ENCODE assay signal across 8 cellular contexts in the genomic region with DNA sequence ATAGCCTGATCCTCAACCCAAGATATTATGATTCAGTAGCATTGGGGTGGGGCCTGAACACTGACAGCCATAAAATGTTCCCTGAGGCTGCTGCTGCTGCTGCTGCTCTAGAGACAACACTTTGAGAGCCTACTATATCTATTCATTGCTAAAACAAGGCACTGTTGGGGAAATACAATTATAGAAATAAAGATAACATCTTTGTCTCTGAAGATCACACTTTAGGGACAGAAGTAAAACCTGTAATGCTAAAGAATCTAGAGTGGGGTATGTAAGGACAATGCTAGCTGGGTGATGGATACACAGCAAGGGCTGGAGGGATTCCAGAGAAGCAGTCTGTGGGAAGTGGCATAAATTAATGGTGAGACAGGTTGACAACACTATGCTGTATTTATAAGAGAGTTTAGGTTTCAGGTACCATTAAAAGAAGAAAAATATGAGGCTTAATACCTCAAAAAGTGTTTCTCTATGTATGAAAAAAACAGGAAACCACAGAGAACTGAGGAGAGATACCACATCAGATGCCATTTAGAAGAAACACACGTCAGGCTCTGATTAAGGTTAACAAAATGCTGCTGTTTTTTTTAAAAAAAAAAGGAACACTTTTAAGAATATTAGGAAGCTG.
DNase-seq lines count a peak whose midpoint lies in the region; ATAC-seq and TF ChIP-seq lines count a peak whose summit lies in the region.

No MANE protein-coding gene starts in this region.

- peaks cover 72% of the 10 kb centered on the region for H3K4me1 Mint-ChIP-seq in activated CD8-positive, alpha-beta memory T cell treated with anti-CD3 and anti-CD28 coated beads, Interleukin-2, amount 10 ng/mL, durations not matched to agents 7 days and 5 days
- H3K4me1 Mint-ChIP-seq in activated naive CD8-positive, alpha-beta T cell treated with anti-CD3 and anti-CD28 coated beads, Interleukin-2, amount 50 U/mL, for 24 hours: peaks cover 94% of the 10 kb centered on the region
- H3K4me1 Mint-ChIP-seq in WTC11: peaks cover 14% of the 10 kb centered on the region

- peak; percentile 81 for ATAC-seq in activated CD8-positive, alpha-beta memory T cell treated with anti-CD3 and anti-CD28 coated beads, Interleukin-2, amount 10 ng/mL, durations not matched to agents 7 days and 5 days
- ATAC-seq in activated naive CD8-positive, alpha-beta T cell treated with anti-CD3 and anti-CD28 coated beads, Interleukin-2, amount 50 U/mL, for 24 hours: peak; percentile 87
- ATAC-seq in GM19467 (IDR thresholded peaks at IDR 0.05; ENCODE audit: unreplicated experiment): no peak
- no peak for ATAC-seq in WTC11

- H3K4me3 ChIP-seq in Karpas-422 (ENCODE audit: low read length): no peak overlapping the region

- peak overlapping the region; percentile 47 for H3K4me3 Mint-ChIP-seq in activated CD8-positive, alpha-beta memory T cell treated with anti-CD3 and anti-CD28 coated beads, Interleukin-2, amount 10 ng/mL, durations not matched to agents 7 days and 5 days
- peak overlapping the region; percentile 72 for H3K4me3 Mint-ChIP-seq in activated naive CD8-positive, alpha-beta T cell treated with anti-CD3 and anti-CD28 coated beads, Interleukin-2, amount 50 U/mL, for 24 hours
- no peak overlapping the region for H3K4me3 Mint-ChIP-seq in WTC11

- H3K4me2 ChIP-seq in Karpas-422 (ENCODE audit: low read depth, low read length, poor library complexity, severe bottlenecking): no peak overlapping the region

- H3K9ac ChIP-seq in Karpas-422 (ENCODE audit: low read length): no peak overlapping the region

- H3K27ac ChIP-seq in Karpas-422 (ENCODE audit: low read length): peak overlapping the region; percentile 50

- peaks cover 2% of the 10 kb centered on the region for H3K9me3 Mint-ChIP-seq in activated CD8-positive, alpha-beta memory T cell treated with anti-CD3 and anti-CD28 coated beads, Interleukin-2, amount 10 ng/mL, durations not matched to agents 7 days and 5 days (ENCODE audit: low read depth)
- H3K9me3 Mint-ChIP-seq in activated naive CD8-positive, alpha-beta T cell treated with anti-CD3 and anti-CD28 coated beads, Interleukin-2, amount 50 U/mL, for 24 hours: no peaks in the 10 kb centered on the region
- H3K9me3 Mint-ChIP-seq in WTC11: no peaks in the 10 kb centered on the region

- H3K79me2 ChIP-seq in Karpas-422 (ENCODE audit: low read length): peaks cover 89% of the 10 kb centered on the region

- CTCF ChIA-PET in activated CD8-positive, alpha-beta memory T cell treated with anti-CD3 and anti-CD28 coated beads, Interleukin-2, amount 10 ng/mL, durations not matched to agents 7 days and 5 days (lab: Charles Lee): interaction anchor here (1.3 kb wide), 1 partner anchor 18 kb away, joined by 3 read pairs; no protein-coding TSS in a partner anchor
- CTCF ChIA-PET in WTC11 (lab: Charles Lee): no interaction called here

- H4K20me1 ChIP-seq in Karpas-422 (ENCODE audit: insufficient read depth, low read depth, low read length): no peaks in the 10 kb centered on the region

- no peaks in the 10 kb centered on the region for H3K27me3 ChIP-seq in Karpas-422 (ENCODE audit: low read length)

- H2AFZ ChIP-seq in Karpas-422 (ENCODE audit: low read length): no peak overlapping the region

- no peaks in the 10 kb centered on the region for H3K9me3 ChIP-seq in Karpas-422 (ENCODE audit: low read length)

- TF ChIP-seq CTCF in WTC11 (IDR thresholded peaks at IDR 0.05): no peak

- DNase-seq in activated CD8-positive, alpha-beta memory T cell treated with anti-CD3 and anti-CD28 coated beads, Interleukin-2, amount 10 ng/mL, durations not matched to agents 7 days and 5 days: peak; percentile 70
- DNase-seq in activated CD8-positive, alpha-beta memory T cell treated with anti-CD3 and anti-CD28 coated beads for 24 hours: no peak
- no peak for DNase-seq in Karpas-422
- DNase-seq in activated naive CD8-positive, alpha-beta T cell treated with anti-CD3 and anti-CD28 coated beads, Interleukin-2, amount 50 U/mL, for 24 hours: peak; percentile 29
- peak; percentile 15 for DNase-seq in renal cortical epithelial cell (ENCODE audit: low read depth)
- DNase-seq in COLO668 (lab: John Stamatoyannopoulos, UW; ENCODE audit: unreplicated experiment): no peak
- no peak for DNase-seq in WTC11 (ENCODE audit: low spot score)

- peaks cover 76% of the 10 kb centered on the region for H3K4me1 ChIP-seq in Karpas-422 (ENCODE audit: low read length)

- no peaks in the 10 kb centered on the region for H3K9me2 ChIP-seq in Karpas-422 (replicated peaks; ENCODE audit: insufficient read depth, low read length)

- peaks cover 39% of the 10 kb centered on the region for H3K36me3 Mint-ChIP-seq in activated CD8-positive, alpha-beta memory T cell treated with anti-CD3 and anti-CD28 coated beads, Interleukin-2, amount 10 ng/mL, durations not matched to agents 7 days and 5 days
- H3K36me3 Mint-ChIP-seq in activated naive CD8-positive, alpha-beta T cell treated with anti-CD3 and anti-CD28 coated beads, Interleukin-2, amount 50 U/mL, for 24 hours (ENCODE audit: low read depth): peaks cover 47% of the 10 kb centered on the region
- peaks cover under 1% of the 10 kb centered on the region; the same call in 1 of the 2 replicates for H3K36me3 Mint-ChIP-seq in WTC11

- H3K36me3 ChIP-seq in Karpas-422 (ENCODE audit: insufficient read depth, low read length): peaks cover 15% of the 10 kb centered on the region

- no peaks in the 10 kb centered on the region for H3K27me3 Mint-ChIP-seq in activated CD8-positive, alpha-beta memory T cell treated with anti-CD3 and anti-CD28 coated beads, Interleukin-2, amount 10 ng/mL, durations not matched to agents 7 days and 5 days
- H3K27me3 Mint-ChIP-seq in activated naive CD8-positive, alpha-beta T cell treated with anti-CD3 and anti-CD28 coated beads, Interleukin-2, amount 50 U/mL, for 24 hours: no peaks in the 10 kb centered on the region
- no peaks in the 10 kb centered on the region; the same call in 1 of the 2 replicates for H3K27me3 Mint-ChIP-seq in WTC11 (ENCODE audit: low read depth)

- H3K27ac Mint-ChIP-seq in activated CD8-positive, alpha-beta memory T cell treated with anti-CD3 and anti-CD28 coated beads, Interleukin-2, amount 10 ng/mL, durations not matched to agents 7 days and 5 days: peak overlapping the region; percentile 99
- H3K27ac Mint-ChIP-seq in activated naive CD8-positive, alpha-beta T cell treated with anti-CD3 and anti-CD28 coated beads, Interleukin-2, amount 50 U/mL, for 24 hours: peak overlapping the region; percentile 96
- no peak overlapping the region for H3K27ac Mint-ChIP-seq in WTC11

- POLR2A ChIA-PET in WTC11 (lab: Charles Lee): no interaction called here

TF ChIP-seq in WTC11, 78 proteins besides CTCF, POLR2A, EP300 and RAD21 (continues in another document):
- TF ChIP-seq ZNF263 (CRISPR knock-in tag; IDR thresholded peaks at IDR 0.05; ENCODE audit: low read depth) (no peak), NFATC4 (CRISPR knock-in tag; IDR thresholded peaks at IDR 0.05) (no peak), ZNF232 (CRISPR knock-in tag; IDR thresholded peaks at IDR 0.05) (no peak), IRF2 (CRISPR knock-in tag; IDR thresholded peaks at IDR 0.05; ENCODE audit: borderline replicate concordance, low read depth) (no peak), GTF2I (CRISPR knock-in tag; conservative IDR thresholded peaks at IDR 0.05) (no peak), CBFB (CRISPR knock-in tag; IDR thresholded peaks at IDR 0.05; ENCODE audit: low read depth) (no peak), KAT7 (CRISPR knock-in tag; IDR thresholded peaks at IDR 0.05; ENCODE audit: borderline replicate concordance) (no peak)
- TF ChIP-seq, protein P1, sequence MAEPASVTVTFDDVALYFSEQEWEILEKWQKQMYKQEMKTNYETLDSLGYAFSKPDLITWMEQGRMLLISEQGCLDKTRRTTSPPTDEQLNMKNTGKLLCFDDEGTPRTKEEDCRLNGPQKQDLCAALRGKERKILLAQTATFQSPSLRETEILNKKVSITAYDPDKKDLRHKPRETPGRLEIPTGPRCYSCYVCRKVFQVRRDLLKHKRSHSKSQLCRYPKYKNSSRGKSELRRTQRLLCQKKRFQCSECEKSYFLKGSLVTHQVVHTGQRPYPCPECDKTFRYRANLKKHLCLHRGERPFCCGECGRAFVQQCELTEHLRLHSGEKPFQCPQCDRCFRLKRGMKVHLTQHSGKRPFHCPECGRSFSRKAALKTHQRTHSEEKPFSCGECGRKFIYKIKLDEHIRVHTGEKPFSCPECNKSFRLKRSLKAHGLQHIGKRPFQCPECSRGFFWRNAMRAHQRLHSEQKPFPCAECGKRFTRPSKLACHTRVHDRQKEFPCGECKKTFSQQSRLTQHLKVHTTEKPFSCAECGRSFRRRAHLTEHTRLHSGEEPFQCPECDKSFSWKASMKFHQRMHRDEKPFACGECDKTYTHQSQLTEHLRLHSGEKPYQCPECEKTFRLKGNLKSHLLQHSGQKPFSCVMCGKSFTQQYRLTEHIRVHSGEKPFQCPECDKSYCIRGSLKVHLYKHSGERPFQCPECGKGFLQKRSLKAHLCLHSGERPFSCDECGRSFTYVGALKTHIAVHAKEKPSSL (CRISPR knock-in tag; conservative IDR thresholded peaks at IDR 0.05): no peak
- TF ChIP-seq, protein P2, sequence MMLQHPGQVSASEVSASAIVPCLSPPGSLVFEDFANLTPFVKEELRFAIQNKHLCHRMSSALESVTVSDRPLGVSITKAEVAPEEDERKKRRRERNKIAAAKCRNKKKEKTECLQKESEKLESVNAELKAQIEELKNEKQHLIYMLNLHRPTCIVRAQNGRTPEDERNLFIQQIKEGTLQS (CRISPR knock-in tag; conservative IDR thresholded peaks at IDR 0.05): no peak
- TF ChIP-seq, protein P3, sequence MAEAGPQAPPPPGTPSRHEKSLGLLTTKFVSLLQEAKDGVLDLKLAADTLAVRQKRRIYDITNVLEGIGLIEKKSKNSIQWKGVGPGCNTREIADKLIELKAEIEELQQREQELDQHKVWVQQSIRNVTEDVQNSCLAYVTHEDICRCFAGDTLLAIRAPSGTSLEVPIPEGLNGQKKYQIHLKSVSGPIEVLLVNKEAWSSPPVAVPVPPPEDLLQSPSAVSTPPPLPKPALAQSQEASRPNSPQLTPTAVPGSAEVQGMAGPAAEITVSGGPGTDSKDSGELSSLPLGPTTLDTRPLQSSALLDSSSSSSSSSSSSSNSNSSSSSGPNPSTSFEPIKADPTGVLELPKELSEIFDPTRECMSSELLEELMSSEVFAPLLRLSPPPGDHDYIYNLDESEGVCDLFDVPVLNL (CRISPR knock-in tag; IDR thresholded peaks at IDR 0.05; ENCODE audit: borderline replicate concordance, low read depth): no peak

Comparison
In these comparisons a context has a peak if more than half of its experiments do, and no peak if none do; other contexts are left out.
1. DNase-seq: peak in activated CD8-positive, alpha-beta memory T cell treated with anti-CD3 and anti-CD28 coated beads, Interleukin-2, amount 10 ng/mL, durations not matched to agents 7 days and 5 days (single experiment), activated naive CD8-positive, alpha-beta T cell treated with anti-CD3 and anti-CD28 coated beads, Interleukin-2, amount 50 U/mL, for 24 hours (single experiment) and renal cortical epithelial cell (single experiment); none in activated CD8-positive, alpha-beta memory T cell treated with anti-CD3 and anti-CD28 coated beads for 24 hours (single experiment), Karpas-422 (single experiment), COLO668 (single experiment) and WTC11 (single experiment).
2. ATAC-seq: peak in activated CD8-positive, alpha-beta memory T cell treated with anti-CD3 and anti-CD28 coated beads, Interleukin-2, amount 10 ng/mL, durations not matched to agents 7 days and 5 days (single experiment) and activated naive CD8-positive, alpha-beta T cell treated with anti-CD3 and anti-CD28 coated beads, Interleukin-2, amount 50 U/mL, for 24 hours (single experiment); none in GM19467 (single experiment) and WTC11 (single experiment).